In the genomic region with DNA sequence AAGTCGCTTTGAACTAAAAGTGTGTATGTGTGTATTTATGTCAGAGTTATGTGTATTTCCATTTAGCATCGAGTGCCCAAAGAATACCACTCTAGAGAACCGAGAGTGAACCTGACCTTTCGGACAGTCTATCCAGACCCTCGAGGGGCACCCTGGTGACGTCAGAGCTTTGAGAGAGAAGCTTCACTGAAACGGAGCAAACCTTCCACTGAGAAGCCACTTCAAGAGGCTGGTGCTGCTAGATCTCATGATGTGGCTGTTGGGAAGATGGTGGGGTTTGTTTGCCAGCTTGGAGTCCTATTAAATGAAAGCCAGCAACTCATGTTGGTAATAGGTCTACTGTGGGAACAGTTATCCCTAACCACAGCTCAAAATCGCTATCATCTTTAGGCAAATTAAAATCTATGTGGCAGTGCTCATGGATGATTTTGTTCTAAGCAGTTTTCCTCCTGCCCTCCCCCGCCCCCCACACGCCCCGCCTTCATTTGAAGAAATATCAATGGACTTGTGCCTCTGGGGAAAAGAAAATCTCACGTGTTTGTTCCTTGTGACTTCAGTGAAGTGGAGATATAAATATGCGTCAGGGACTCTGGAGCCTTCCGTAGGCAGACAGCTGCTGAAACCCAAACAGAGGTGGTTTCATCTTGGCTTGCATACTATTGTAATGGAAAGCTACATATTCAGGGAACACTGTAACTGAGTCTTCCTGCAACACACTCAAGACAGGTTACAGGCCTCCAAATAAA, we compare ENCODE assay signal across 10 cellular contexts. TPM values are rescaled to one million over a fixed set of nuclear protein-coding genes. Genes with fewer than 3 reads are reported as not detected.
DNase-seq lines count a peak whose midpoint lies in the region; ATAC-seq, FAIRE-seq and TF ChIP-seq lines count a peak whose summit lies in the region.
"Had no signal": no experiment of that assay in that cellular context is flagged by ENCODE, and none has a peak within 500 bp of the region (broad histone marks: within the 10 kb centered on the region; RNA-seq: fewer than 3 reads in every experiment).

No MANE protein-coding gene starts in this region.

- H3K9me1 ChIP-seq in K562 (ENCODE audit: control insufficient read depth, insufficient read depth, low read length) = no peaks in the 10 kb centered on the region

- no peak overlapping the region for H2BK12ac ChIP-seq in H9 (ENCODE audit: insufficient read length, low read depth, low read length)

- no peaks in the 10 kb centered on the region for H3K27me3 ChIP-seq in H9 (ENCODE audit: insufficient read depth, low read length)
- H3K27me3 ChIP-seq in K562 (ENCODE audit: control insufficient read depth in 2 of 2, insufficient read depth in 2 of 2, low read length in 2 of 2) = no peaks in the 10 kb centered on the region
- H3K27me3 ChIP-seq in right cardiac atrium (ENCODE audit: control insufficient read depth, insufficient read depth) = no peaks in the 10 kb centered on the region
- H3K27me3 ChIP-seq in smooth muscle cell (ENCODE audit: low read depth) = no peaks in the 10 kb centered on the region

- H3K4me3 ChIP-seq in K562 (no peak overlapping the region), right cardiac atrium (ENCODE audit: low read length) (no peak overlapping the region), smooth muscle cell (no peak overlapping the region)

- H3K4ac ChIP-seq in H9 (ENCODE audit: low read depth, low read length) = no peak overlapping the region

- no peaks in the 10 kb centered on the region for H3K23me2 ChIP-seq in H9 (ENCODE audit: insufficient read length, low read depth, low read length, poor library complexity, severe bottlenecking)

- TF ChIP-seq CTCF in H9 (conservative IDR thresholded peaks at IDR 0.05) = no peak
- no peak for TF ChIP-seq CTCF in K562 (IDR thresholded peaks at IDR 0.05 in 2 of 3, conservative IDR thresholded peaks at IDR 0.05 in 1 of 3; ENCODE audit: insufficient read depth in 2 of 3, low read depth in 1 of 3, low read length in 3 of 3)
- no peak for TF ChIP-seq CTCF in smooth muscle cell (IDR thresholded peaks at IDR 0.05; ENCODE audit: borderline replicate concordance, insufficient read depth, poor library complexity, severe bottlenecking)

- H3K9ac ChIP-seq in H9 (ENCODE audit: extremely low read depth, insufficient read length, low read length) = no peak overlapping the region
- H3K9ac ChIP-seq in K562 (ENCODE audit: insufficient read depth in 1 of 2, low read depth in 2 of 2, low read length in 2 of 2) = peak overlapping the region in 1 of 2 experiments; percentile 20; a peak in 1 of 4 replicates
- H3K9ac ChIP-seq in smooth muscle cell (ENCODE audit: low read depth) = peak overlapping the region; percentile 71

- no peak for TF ChIP-seq POLR2A in K562 (conservative IDR thresholded peaks at IDR 0.05)

- H3K79me2 ChIP-seq in H9 (ENCODE audit: insufficient read depth, low read length) (no peaks in the 10 kb centered on the region), K562 (ENCODE audit: control insufficient read depth, insufficient read depth, low read length) (no peaks in the 10 kb centered on the region), smooth muscle cell (ENCODE audit: low read depth) (no peaks in the 10 kb centered on the region)

- H3K4me1 ChIP-seq in H9 (ENCODE audit: insufficient read depth, low read length) (peaks cover 5% of the 10 kb centered on the region; the same call in 1 of the 2 replicates), K562 (replicated peaks in 1 of 2; ENCODE audit: control insufficient read depth in 2 of 2, insufficient read depth in 2 of 2, low read length in 2 of 2) (peaks cover 7 to 30% of the 10 kb centered on the region in 2 experiments; a peak in 4 of 5 replicates), right cardiac atrium (ENCODE audit: control insufficient read depth, insufficient read depth, low read length) (peaks cover 17% of the 10 kb centered on the region), smooth muscle cell (ENCODE audit: low read depth) (peaks cover 16% of the 10 kb centered on the region)

- peaks cover 27 to 35% of the 10 kb centered on the region in 2 experiments for H3K4me1 Mint-ChIP-seq in H9

- intact Hi-C loops in K562 (cut with micrococcal nuclease) = no loop called here
- intact Hi-C loops in right cardiac atrium (cut with DNase I) = no loop called here

- H3K79me1 ChIP-seq in H9 (ENCODE audit: insufficient read depth, low read depth, low read length, poor library complexity, severe bottlenecking) = no peaks in the 10 kb centered on the region

- POLR2A ChIA-PET in K562 (lab: Yijun Ruan, JAX) = interaction anchor here (0.9 kb wide), 1 partner anchor 27 kb away, joined by 3 read pairs; no protein-coding TSS in a partner anchor

- H2BK5ac ChIP-seq in H9 (ENCODE audit: insufficient read length, low read length) = no peak overlapping the region

- H2AK5ac ChIP-seq in H9 (ENCODE audit: insufficient read length, low read length) = no peak overlapping the region

- no peaks in the 10 kb centered on the region for H3K27me3 Mint-ChIP-seq in H9 (ENCODE audit: low read depth)

- FAIRE-seq in K562 (lab: Jason Lieb, UNC) = no peak

- in situ Hi-C loops in K562 (cut with MboI) = no loop called here

- no CpG with 5 or more reads among the region's 14 CpGs for WGBS in H9 (ENCODE audit: extremely low coverage, insufficient read length, low lambda C conversion rate)
- 54% methylated on average over 14 of the region's 14 CpGs for WGBS in K562 (ENCODE audit: insufficient coverage, low coverage, missing lambda C conversion rate)
- 76% methylated on average over 14 of the region's 14 CpGs for WGBS in right cardiac atrium
- WGBS in smooth muscle cell (ENCODE audit: low lambda C conversion rate) = 86% methylated on average over 14 of the region's 14 CpGs

- peaks cover 0 to 8% (median 6%) of the 10 kb centered on the region in 3 experiments; a peak in 5 of 7 replicates for H3K36me3 Mint-ChIP-seq in H9 (ENCODE audit: insufficient read depth in 1 of 3, low read depth in 3 of 3)

- H3K27ac Mint-ChIP-seq in H9 = peak overlapping the region in 2 of 3 experiments; percentile 52 to 75; a peak in 3 of 7 replicates

- H3F3A ChIP-seq in smooth muscle cell (ENCODE audit: low read depth) = peaks cover 18% of the 10 kb centered on the region

- H3K9me3 Mint-ChIP-seq in H9 = no peaks in the 10 kb centered on the region
- H3K9me3 Mint-ChIP-seq: T-helper 1 cell treated with Interleukin-12 subunit alpha and Interleukin-12 subunit beta and Interleukin-4 antibody, amounts not matched to agents 30 μg/mL and 1 μg/mL, for 36 hours had no signal

- H3K27ac ChIP-seq in H9 (ENCODE audit: insufficient read length, low read depth, low read length) = peak overlapping the region; percentile 23
- peak overlapping the region; percentile 60; the same call in 1 of the 3 replicates for H3K27ac ChIP-seq in K562 (ENCODE audit: extremely low read depth, low read depth, low read length)
- H3K27ac ChIP-seq in right cardiac atrium (ENCODE audit: low read length) = peak overlapping the region; percentile 87
- H3K27ac ChIP-seq in smooth muscle cell (ENCODE audit: low read depth) = peak overlapping the region; percentile 98

- CTCF ChIA-PET in K562 (lab: Yijun Ruan, JAX; ENCODE audit: low intra/inter-chr PET ratio) = interaction anchor here (0.6 kb wide), 1 partner anchor 25 kb away, joined by 3 read pairs; no protein-coding TSS in a partner anchor

- no peak for TF ChIP-seq RAD21 in K562 (CRISPR knock-in tag; conservative IDR thresholded peaks at IDR 0.05 in 1 of 2, IDR thresholded peaks at IDR 0.05 in 1 of 2)

- no peak overlapping the region for H2BK15ac ChIP-seq in H9 (ENCODE audit: low read depth, low read length)

- no peak overlapping the region for H3K56ac ChIP-seq in H9 (ENCODE audit: insufficient read length, low read depth, low read length)

- H2AFZ ChIP-seq in H9 (ENCODE audit: low read length) (no peak overlapping the region), K562 (ENCODE audit: low read depth, low read length) (peak overlapping the region; percentile 46; the same call in 1 of the 2 replicates), smooth muscle cell (ENCODE audit: low read depth) (no peak overlapping the region)

- no peak overlapping the region for H3K18ac ChIP-seq in H9 (ENCODE audit: insufficient read length, low read depth, low read length)

- no peak overlapping the region for H4K91ac ChIP-seq in H9 (ENCODE audit: insufficient read length, low read depth, low read length)

- peak overlapping the region; percentile 3 for H3K4me2 ChIP-seq in H9 (ENCODE audit: insufficient read depth, insufficient read length, low read length)
- H3K4me2 ChIP-seq in K562 (ENCODE audit: insufficient read depth, low read length) = peak overlapping the region; percentile 43
- no peak overlapping the region for H3K4me2 ChIP-seq in smooth muscle cell

- DNase-seq in H9 (no peak), K562 (ENCODE audit: extremely low read depth in 1 of 4, low spot score in 3 of 4) (no peak), right cardiac atrium (no peak), smooth muscle cell (lab: John Stamatoyannopoulos, UW; ENCODE audit: unreplicated experiment) (no peak), NCI-H2107 (lab: John Stamatoyannopoulos, UW) (no peak), islet precursor cell (no peak), CD1c-positive myeloid dendritic cell (ENCODE audit: extremely low spot score) (no peak)
- DNase-seq: activated T-cell treated with anti-CD3 and anti-CD28 coated beads, Interleukin-2, amount 50 U/mL, for 1 hour had no signal

- H4K5ac ChIP-seq in H9 (ENCODE audit: insufficient read length, low read depth, low read length) = no peak overlapping the region

- H3K9me3 ChIP-seq in H9 (ENCODE audit: control insufficient read depth, low read depth, low read length) (no peaks in the 10 kb centered on the region), K562 (replicated peaks; ENCODE audit: control insufficient read depth, insufficient read depth, low read depth, low read length) (no peaks in the 10 kb centered on the region), right cardiac atrium (ENCODE audit: control insufficient read depth, low read length) (no peaks in the 10 kb centered on the region), smooth muscle cell (replicated peaks; ENCODE audit: low read depth) (no peaks in the 10 kb centered on the region)

- no peak overlapping the region for H2BK120ac ChIP-seq in H9 (ENCODE audit: low read depth, low read length, poor library complexity, severe bottlenecking)

- no peak overlapping the region for H4K8ac ChIP-seq in H9 (replicated peaks; ENCODE audit: insufficient read length, low read depth, low read length)

- H3K36me3 ChIP-seq in K562 (ENCODE audit: control insufficient read depth, insufficient read depth, low read length) (peaks cover 24% of the 10 kb centered on the region; the same call in 2 of the 3 replicates), smooth muscle cell (ENCODE audit: low read depth) (no peaks in the 10 kb centered on the region)

- H3K4me3 Mint-ChIP-seq in H9 = no peak overlapping the region
- H3K4me3 Mint-ChIP-seq: T-helper 1 cell treated with Interleukin-12 subunit alpha and Interleukin-12 subunit beta and Interleukin-4 antibody, amounts not matched to agents 30 μg/mL and 1 μg/mL, for 36 hours had no signal

- H4K20me1 ChIP-seq in H9 (ENCODE audit: control insufficient read depth, insufficient read depth, insufficient read length) = peaks cover 2% of the 10 kb centered on the region
- H4K20me1 ChIP-seq in K562 (replicated peaks; ENCODE audit: control insufficient read depth, insufficient read depth, low read length) = no peaks in the 10 kb centered on the region
- no peaks in the 10 kb centered on the region for H4K20me1 ChIP-seq in smooth muscle cell (ENCODE audit: low read depth)

- H3T11ph ChIP-seq in H9 (ENCODE audit: low read length) = no peak overlapping the region

- no peak overlapping the region for H2BK20ac ChIP-seq in H9 (ENCODE audit: low read depth, low read length, poor library complexity, severe bottlenecking)

- ATAC-seq in K562 = no peak
- peak in 1 of 2 donors; percentile 34 for ATAC-seq in right cardiac atrium
- ATAC-seq in HG02763 (IDR thresholded peaks at IDR 0.05; ENCODE audit: unreplicated experiment) = no peak

- no peak for TF ChIP-seq EP300 in K562 (IDR thresholded peaks at IDR 0.05; ENCODE audit: low read length)

- H3K23ac ChIP-seq in H9 (ENCODE audit: insufficient read length, low read depth, low read length) = no peak overlapping the region

- no TSS peak for BruUV-seq in K562 (replicated peaks; lab: Mats Ljungman, UMichigan)

- H3K14ac ChIP-seq in H9 (ENCODE audit: insufficient read depth, low read length) = no peak overlapping the region

RNA-seq across cellular contexts. Expression of a gene that starts 22.4 kb away (rescaled TPM):
- total RNA-seq in H9 (2021) (1.3 and 1.4 TPM in 2 replicates), K562 (2014; rRNA removed) (6.8 and 9.6 TPM in 2 replicates), K562 (2014; rRNA removed; fragmentation: Illumina TruSeq; extraction: Trizol) (0.26 and 0.40 TPM in 2 replicates), K562 (2015; rRNA removed; fragmentation: Illumina TruSeq; extraction: Trizol) (0.83 and 0.90 TPM in 2 replicates), K562 (2021) (7.7 and 8.5 TPM in 2 replicates), right cardiac atrium (100 to 1,000 TPM in 1 of 4 donors, 10 to 100 TPM in 3; 26.5 to 107 (median 36.5) TPM), smooth muscle cell (39.9 and 50.5 TPM in 2 replicates)
- 0.81 and 2.9 TPM in 2 replicates for total RNA-seq in K562 (2011; cell fraction: chromatin; rRNA removed; ENCODE audit: low replicate concordance)
- total RNA-seq in K562 (2011; cell fraction: nucleolus; rRNA removed) = 3.4 and 4.8 TPM in 2 replicates
- total RNA-seq in K562 (2011; cell fraction: nucleoplasm; rRNA removed) = 1.3 and 1.9 TPM in 2 replicates
- polyA plus RNA-seq in K562 (2011; rRNA removed) (1.2 and 2.0 TPM in 2 replicates), K562 (2014; fragmentation: Illumina TruSeq; extraction: Trizol) (0.16 and 0.73 TPM in 2 replicates), K562 (2014; fragmentation: Nextera tagmentation; extraction: Ambion mirVana) (under 1 TPM; 0.08 to 0.14 TPM), K562 (2014; rRNA removed) (6.6 and 10.8 TPM in 2 replicates), right cardiac atrium (68.0 TPM), smooth muscle cell (22.1 and 24.3 TPM in 2 replicates)
- polyA plus RNA-seq in K562 (2011; cell fraction: cytosol; rRNA removed) = 1.9 and 9.3 TPM in 2 replicates
- 2.0 and 4.6 TPM in 2 replicates for polyA plus RNA-seq in K562 (2011; cell fraction: nucleus; rRNA removed)
- 5.5 and 6.8 TPM in 2 replicates for polyA plus RNA-seq in K562 (2012)
- 0.18 and 0.25 TPM in 2 replicates for polyA minus RNA-seq in K562 (2011; rRNA and poly(A)+ RNA removed)
- 2.0 and 2.1 TPM in 2 replicates for polyA minus RNA-seq in K562 (2011; cell fraction: cytosol; rRNA and poly(A)+ RNA removed)
- 1.3 and 1.6 TPM in 2 replicates for polyA minus RNA-seq in K562 (2011; cell fraction: nucleus; rRNA and poly(A)+ RNA removed)

RNA-seq across cellular contexts. Expression of a gene that starts 39.4 kb away (rescaled TPM):
- total RNA-seq in H9 (2021) = 18.8 and 22.2 TPM in 2 replicates
- 12.6 and 15.8 TPM in 2 replicates for total RNA-seq in K562 (2011; cell fraction: chromatin; rRNA removed; ENCODE audit: low replicate concordance)
- 8.7 and 11.2 TPM in 2 replicates for total RNA-seq in K562 (2011; cell fraction: nucleolus; rRNA removed)
- total RNA-seq in K562 (2011; cell fraction: nucleoplasm; rRNA removed) = 8.6 and 8.9 TPM in 2 replicates
- total RNA-seq in K562 (2014; rRNA removed) = 37.6 and 38.6 TPM in 2 replicates
- total RNA-seq in K562 (2014; rRNA removed; fragmentation: Illumina TruSeq; extraction: Trizol) = 42.5 TPM in 2 replicates
- 42.2 and 42.9 TPM in 2 replicates for total RNA-seq in K562 (2015; rRNA removed; fragmentation: Illumina TruSeq; extraction: Trizol)
- 33.1 and 37.9 TPM in 2 replicates for total RNA-seq in K562 (2021)
- polyA plus RNA-seq in K562 (2011; rRNA removed) = 25.5 and 30.0 TPM in 2 replicates
- 14.3 and 22.8 TPM in 2 replicates for polyA plus RNA-seq in K562 (2011; cell fraction: cytosol; rRNA removed)
- 11.1 and 16.7 TPM in 2 replicates for polyA plus RNA-seq in K562 (2011; cell fraction: nucleus; rRNA removed)
- 25.6 and 42.0 TPM in 2 replicates for polyA plus RNA-seq in K562 (2012)
- polyA plus RNA-seq in K562 (2014; fragmentation: Illumina TruSeq; extraction: Trizol) = 45.1 and 49.9 TPM in 2 replicates
- polyA plus RNA-seq in K562 (2014; fragmentation: Nextera tagmentation; extraction: Ambion mirVana) = 10 to 100 TPM; 16.0 to 25.0 TPM
- 24.3 and 36.5 TPM in 2 replicates for polyA plus RNA-seq in K562 (2014; rRNA removed)
- 33.5 and 52.5 TPM in 2 replicates for polyA minus RNA-seq in K562 (2011; rRNA and poly(A)+ RNA removed)
- 6.2 and 9.3 TPM in 2 replicates for polyA minus RNA-seq in K562 (2011; cell fraction: cytosol; rRNA and poly(A)+ RNA removed)
- polyA minus RNA-seq in K562 (2011; cell fraction: nucleus; rRNA and poly(A)+ RNA removed) = 10.9 and 16.0 TPM in 2 replicates
- total RNA-seq in right cardiac atrium = 10 to 100 TPM; 15.1 to 18.6 (median 17.4) TPM
- polyA plus RNA-seq in right cardiac atrium = 17.4 TPM
- total RNA-seq in smooth muscle cell = 31.7 and 34.3 TPM in 2 replicates
- polyA plus RNA-seq in smooth muscle cell = 29.9 and 37.1 TPM in 2 replicates

Comparison
In these comparisons a context has a peak if more than half of its experiments do, and no peak if none do; other contexts are left out.
1. H3K27ac ChIP-seq: peak in every context shown above with its lines; median percentile 98 in smooth muscle cell; 87 in right cardiac atrium; 60 in K562; 23 in H9.